ENCODE assay signal across 35 cellular contexts in the genomic region with DNA sequence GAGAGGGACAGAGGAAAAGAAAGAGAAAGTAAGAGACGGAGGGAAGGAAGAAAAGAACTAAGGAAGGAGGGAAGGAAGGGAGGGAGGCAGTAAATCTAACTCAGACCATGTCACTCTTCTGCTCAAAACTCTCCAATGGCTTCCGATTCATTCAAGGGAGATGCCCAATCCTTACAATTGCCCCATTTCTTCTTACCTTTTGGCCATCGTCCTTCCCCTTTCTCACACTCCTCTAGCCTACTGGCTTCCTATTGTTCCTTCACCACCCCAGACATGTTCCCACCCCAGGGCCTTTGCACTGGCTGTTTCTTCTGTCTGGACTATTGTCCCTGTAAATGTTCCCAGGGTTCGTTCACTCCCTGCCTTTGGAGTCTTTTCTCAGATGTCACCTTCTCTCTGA.
"Had no signal": no experiment of that assay in that cellular context is flagged by ENCODE, and none has a peak within 500 bp of the region (broad histone marks: within the 10 kb centered on the region; RNA-seq: fewer than 3 reads in every experiment).

No MANE protein-coding gene starts in this region.

- FAIRE-seq: bronchial epithelial cell, TTC549 had no signal

- H3K27me3 Mint-ChIP-seq: activated CD4-positive, alpha-beta memory T cell treated with anti-CD3 and anti-CD28 coated beads for 36 hours; activated CD4-positive, alpha-beta T cell treated with anti-CD3 and anti-CD28 coated beads, Interleukin-2, amount 10 ng/mL, durations not matched to agents 24 days and 14 days; activated CD8-positive, alpha-beta T cell treated with anti-CD3 and anti-CD28 coated beads for 36 hours; activated naive CD4-positive, alpha-beta T cell treated with anti-CD3 and anti-CD28 coated beads, Interleukin-2, amount 10 ng/mL, durations not matched to agents 7 days and 5 days; activated naive CD4-positive, alpha-beta T cell treated with anti-CD3 and anti-CD28 coated beads, Interleukin-2, amount 50 U/mL, for 24 hours; activated naive CD8-positive, alpha-beta T cell; activated naive CD8-positive, alpha-beta T cell treated with anti-CD3 and anti-CD28 coated beads, Interleukin-2, amount 10 ng/mL, durations not matched to agents 7 days and 5 days; activated naive CD8-positive, alpha-beta T cell treated with anti-CD3 and anti-CD28 coated beads, Interleukin-2, amount 50 U/mL, for 24 hours; central memory CD8-positive, alpha-beta T cell had no signal

- H3K27me3 ChIP-seq: ascending aorta, cardiac muscle cell had no signal

- H3K36me3 ChIP-seq: ascending aorta, cardiac muscle cell had no signal

- DNase-seq: activated CD4-positive, alpha-beta memory T cell treated with anti-CD3 and anti-CD28 coated beads for 36 hours; activated CD4-positive, alpha-beta T cell treated with anti-CD3 and anti-CD28 coated beads for 4 hours; activated CD4-positive, alpha-beta T cell treated with anti-CD3 and anti-CD28 coated beads, Interleukin-2, amount 10 ng/mL, durations not matched to agents 24 days and 14 days; activated CD4-positive, alpha-beta T cell treated with anti-CD3 and anti-CD28 coated beads, Interleukin-2, amount 50 U/mL, for 1 hour; activated CD4-positive, alpha-beta T cell treated with anti-CD3 and anti-CD28 coated beads, Interleukin-2, amount 50 U/mL, for 4 hours; activated CD4-positive, CD25-positive, alpha-beta regulatory T cell treated with anti-CD3 and anti-CD28 coated beads, Interleukin-2, amount 50 U/mL, for 72 hours; activated CD8-positive, alpha-beta memory T cell treated with anti-CD3 and anti-CD28 coated beads, Interleukin-2, amount 50 U/mL, for 4 hours; activated CD8-positive, alpha-beta T cell treated with anti-CD3 and anti-CD28 coated beads for 36 hours; activated effector memory CD4-positive, alpha-beta T cell treated with Interleukin-2 at 50 U/mL for 16 hours; activated gamma-delta T cell; activated naive CD4-positive, alpha-beta T cell treated with anti-CD3 and anti-CD28 coated beads, Interleukin-2, amount 10 ng/mL, durations not matched to agents 7 days and 5 days; activated naive CD4-positive, alpha-beta T cell treated with Interleukin-2 at 50 U/mL for 16 hours; activated naive CD8-positive, alpha-beta T cell treated with anti-CD3 and anti-CD28 coated beads, Interleukin-2, amount 10 ng/mL, durations not matched to agents 7 days and 5 days; activated naive CD8-positive, alpha-beta T cell treated with anti-CD3 and anti-CD28 coated beads, Interleukin-2, amount 50 U/mL, for 24 hours; activated T-cell treated with anti-CD3 and anti-CD28 coated beads for 4 hours; activated T-cell treated with anti-CD3 and anti-CD28 coated beads, Interleukin-2, amount 50 U/mL, for 1 hour; activated T-cell treated with anti-CD3 and anti-CD28 coated beads, Interleukin-2, amount 50 U/mL, for 4 hours; activated T-cell treated with anti-CD3 and anti-CD28 coated beads, Interleukin-2, amount 50 U/mL, for 72 hours; amygdala; anterior cingulate cortex; cerebellar nuclear complex; T-helper 1 cell; T-helper 2 cell; T-helper 9 cell had no signal

- H3K4me3 Mint-ChIP-seq: activated CD4-positive, alpha-beta memory T cell treated with anti-CD3 and anti-CD28 coated beads for 36 hours; activated CD4-positive, alpha-beta T cell treated with anti-CD3 and anti-CD28 coated beads, Interleukin-2, amount 10 ng/mL, durations not matched to agents 24 days and 14 days; activated CD8-positive, alpha-beta T cell treated with anti-CD3 and anti-CD28 coated beads for 36 hours; activated naive CD4-positive, alpha-beta T cell treated with anti-CD3 and anti-CD28 coated beads, Interleukin-2, amount 10 ng/mL, durations not matched to agents 7 days and 5 days; activated naive CD4-positive, alpha-beta T cell treated with anti-CD3 and anti-CD28 coated beads, Interleukin-2, amount 50 U/mL, for 24 hours; activated naive CD8-positive, alpha-beta T cell; activated naive CD8-positive, alpha-beta T cell treated with anti-CD3 and anti-CD28 coated beads, Interleukin-2, amount 10 ng/mL, durations not matched to agents 7 days and 5 days; activated naive CD8-positive, alpha-beta T cell treated with anti-CD3 and anti-CD28 coated beads, Interleukin-2, amount 50 U/mL, for 24 hours; activated T-cell treated with anti-CD3 and anti-CD28 coated beads, Interleukin-2, amount 50 U/mL, for 4 hours; activated T-cell treated with anti-CD3 and anti-CD28 coated beads, Interleukin-2, amount 50 U/mL, for 72 hours; central memory CD8-positive, alpha-beta T cell; T-helper 1 cell treated with Interleukin-12 subunit alpha and Interleukin-12 subunit beta and Interleukin-4 antibody, amounts not matched to agents 30 μg/mL and 1 μg/mL, for 36 hours; T-helper 2 cell treated with Interferon-gamma antibody and Interleukin-4, amounts not matched to agents 5 μg/mL and 100 μg/mL, for 36 hours had no signal

- H3K4me3 ChIP-seq: ascending aorta, cardiac muscle cell had no signal

- H3K4me1 Mint-ChIP-seq: activated CD4-positive, alpha-beta T cell treated with anti-CD3 and anti-CD28 coated beads, Interleukin-2, amount 10 ng/mL, durations not matched to agents 24 days and 14 days; activated naive CD4-positive, alpha-beta T cell treated with anti-CD3 and anti-CD28 coated beads, Interleukin-2, amount 10 ng/mL, durations not matched to agents 7 days and 5 days; activated naive CD4-positive, alpha-beta T cell treated with anti-CD3 and anti-CD28 coated beads, Interleukin-2, amount 50 U/mL, for 24 hours; activated naive CD8-positive, alpha-beta T cell treated with anti-CD3 and anti-CD28 coated beads, Interleukin-2, amount 10 ng/mL, durations not matched to agents 7 days and 5 days; activated naive CD8-positive, alpha-beta T cell treated with anti-CD3 and anti-CD28 coated beads, Interleukin-2, amount 50 U/mL, for 24 hours; central memory CD8-positive, alpha-beta T cell had no signal

- H3K27ac ChIP-seq: ascending aorta, cardiac muscle cell, VCaP had no signal

- ATAC-seq: activated CD8-positive, alpha-beta T cell treated with anti-CD3 and anti-CD28 coated beads for 36 hours; activated naive CD8-positive, alpha-beta T cell treated with anti-CD3 and anti-CD28 coated beads, Interleukin-2, amount 50 U/mL, for 24 hours; activated T-cell treated with anti-CD3 and anti-CD28 coated beads, Interleukin-2, amount 50 U/mL, for 4 hours; activated T-cell treated with anti-CD3 and anti-CD28 coated beads, Interleukin-2, amount 50 U/mL, for 72 hours had no signal

- H3K4me1 ChIP-seq: ascending aorta had no signal

- H3K9me3 ChIP-seq: ascending aorta had no signal

- H3K27ac Mint-ChIP-seq: activated CD4-positive, alpha-beta memory T cell treated with anti-CD3 and anti-CD28 coated beads for 36 hours; activated CD4-positive, alpha-beta T cell treated with anti-CD3 and anti-CD28 coated beads, Interleukin-2, amount 10 ng/mL, durations not matched to agents 24 days and 14 days; activated CD8-positive, alpha-beta T cell treated with anti-CD3 and anti-CD28 coated beads for 36 hours; activated naive CD4-positive, alpha-beta T cell treated with anti-CD3 and anti-CD28 coated beads, Interleukin-2, amount 10 ng/mL, durations not matched to agents 7 days and 5 days; activated naive CD4-positive, alpha-beta T cell treated with anti-CD3 and anti-CD28 coated beads, Interleukin-2, amount 50 U/mL, for 24 hours; activated naive CD8-positive, alpha-beta T cell; activated naive CD8-positive, alpha-beta T cell treated with anti-CD3 and anti-CD28 coated beads, Interleukin-2, amount 10 ng/mL, durations not matched to agents 7 days and 5 days; activated naive CD8-positive, alpha-beta T cell treated with anti-CD3 and anti-CD28 coated beads, Interleukin-2, amount 50 U/mL, for 24 hours; activated T-cell treated with anti-CD3 and anti-CD28 coated beads, Interleukin-2, amount 50 U/mL, for 72 hours; activated T-helper 2 cell treated with anti-CD3 and anti-CD28 coated beads, Interferon-gamma antibody, Interleukin-2, Interleukin-4, amounts not matched to agents 10 μg/mL and 5 μg/mL and 100 μg/mL, durations not matched to agents 14 hours and 24 hours and 36 hours; T-helper 1 cell treated with Interleukin-12 subunit alpha and Interleukin-12 subunit beta and Interleukin-4 antibody, amounts not matched to agents 30 μg/mL and 1 μg/mL, for 36 hours; T-helper 2 cell treated with Interferon-gamma antibody and Interleukin-4, amounts not matched to agents 5 μg/mL and 100 μg/mL, for 36 hours had no signal

- H3K36me3 Mint-ChIP-seq: activated CD4-positive, alpha-beta memory T cell treated with anti-CD3 and anti-CD28 coated beads for 36 hours; activated naive CD4-positive, alpha-beta T cell treated with anti-CD3 and anti-CD28 coated beads, Interleukin-2, amount 10 ng/mL, durations not matched to agents 7 days and 5 days; activated naive CD4-positive, alpha-beta T cell treated with anti-CD3 and anti-CD28 coated beads, Interleukin-2, amount 50 U/mL, for 24 hours; activated naive CD8-positive, alpha-beta T cell; activated naive CD8-positive, alpha-beta T cell treated with anti-CD3 and anti-CD28 coated beads, Interleukin-2, amount 10 ng/mL, durations not matched to agents 7 days and 5 days had no signal
